9 cellular contexts compared by ENCODE assay signal in the genomic region with DNA sequence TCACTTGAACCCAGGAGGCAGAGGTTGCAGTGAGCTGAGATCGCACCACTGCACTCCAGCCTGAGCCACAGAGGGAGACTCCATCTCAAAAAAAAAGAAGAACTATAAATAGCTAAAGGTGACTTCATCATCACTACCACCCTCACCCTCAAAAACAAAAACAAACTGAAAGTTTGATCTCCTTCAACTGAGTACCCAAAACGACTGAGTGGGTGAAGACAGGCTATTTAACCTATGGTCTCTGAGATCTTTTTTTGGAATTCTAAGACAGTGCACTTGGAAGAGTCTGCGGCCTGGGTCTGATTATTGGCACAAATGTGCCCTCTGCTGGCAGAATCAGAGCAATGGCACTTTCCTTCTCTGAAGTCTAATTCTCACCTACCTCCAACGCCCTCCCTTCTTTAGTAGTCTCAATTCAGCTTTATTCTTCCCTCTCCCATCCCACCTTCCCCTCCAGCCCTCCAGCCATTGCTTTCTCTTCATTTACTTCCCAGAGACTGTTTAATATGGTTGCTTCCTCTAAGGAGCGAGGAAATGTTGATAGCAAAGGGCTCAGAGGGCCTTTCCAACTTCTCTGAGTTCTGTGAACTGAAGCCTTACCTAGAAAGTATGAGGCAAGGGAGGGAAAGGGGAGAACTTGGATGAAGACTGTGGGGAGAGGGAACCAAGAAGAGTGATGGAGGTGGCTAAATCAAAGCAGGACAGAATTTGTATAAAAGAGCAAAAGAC. TPM values are rescaled to one million over a fixed set of nuclear protein-coding genes. Genes with fewer than 3 reads are reported as not detected.
DNase-seq lines count a peak whose midpoint lies in the region; ATAC-seq and TF ChIP-seq lines count a peak whose summit lies in the region.
"Had no signal": no experiment of that assay in that cellular context is flagged by ENCODE, and none has a peak within 500 bp of the region (broad histone marks: within the 10 kb centered on the region; RNA-seq: fewer than 3 reads in every experiment).

No MANE protein-coding gene starts in this region.

- BruUV-seq in HCT116 (replicated peaks; lab: Mats Ljungman, UMichigan): no TSS peak

- no peak overlapping the region for H3K9ac ChIP-seq in HCT116 (ENCODE audit: low read length)

- peak; percentile 99 for TF ChIP-seq RAD21 in HCT116 (IDR thresholded peaks at IDR 0.05; ENCODE audit: low read depth)

- H2AFZ ChIP-seq in HCT116 (ENCODE audit: low read depth, low read length, poor library complexity, severe bottlenecking): no peak overlapping the region

- no peaks in the 10 kb centered on the region for H3K9me2 ChIP-seq in HCT116 (ENCODE audit: insufficient read depth)

- H3K9me3 ChIP-seq in HCT116 (ENCODE audit: control insufficient read depth in 1 of 2, insufficient read depth in 1 of 2, low read depth in 1 of 2, low read length in 2 of 2): no peaks in the 10 kb centered on the region
- no peaks in the 10 kb centered on the region for H3K9me3 ChIP-seq in stomach

- intact Hi-C loops in HCT116 (cut with micrococcal nuclease): loop anchor here (1.0 to 5.0 kb wide), 3 partner anchors 115 to 397 kb away; a partner anchor contains a TSS
- intact Hi-C loops in stomach (cut with DNase I; ENCODE audit: low total_unique reads): loop anchor here (2.0 kb wide), 1 partner anchor 113 kb away; no protein-coding TSS in a partner anchor

- 12 to 23% (median 17%) methylated on average over 5 of the region's 5 CpGs for WGBS in stomach, 5 donors

- H3K79me2 ChIP-seq in HCT116 (ENCODE audit: insufficient read depth, low read length): no peaks in the 10 kb centered on the region

- RAD21 ChIA-PET in HCT116 (lab: Charles Lee; ENCODE audit: low non-redundant PET in 1 of 2, low total read pairs in 2 of 2, uncharacterized antibody in 2 of 2, unreplicated experiment in 2 of 2): interaction anchor here (0.6 to 1.3 kb wide), 5 partner anchors 18 to 253 kb away, joined by 3 to 9 read pairs (median 3); no protein-coding TSS in a partner anchor

- H3K27me3 ChIP-seq in HCT116 (ENCODE audit: insufficient read depth, low read length): no peaks in the 10 kb centered on the region
- no peaks in the 10 kb centered on the region for H3K27me3 ChIP-seq in stomach

- H3K4me1 ChIP-seq in HCT116 (ENCODE audit: control insufficient read depth in 1 of 2, insufficient read depth in 2 of 2, low read length in 2 of 2) (peaks cover 0 to 9% of the 10 kb centered on the region in 2 experiments; a peak in 3 of 4 replicates), stomach (peaks cover 7 to 41% (median 26%) of the 10 kb centered on the region in 4 donors)

- H3K4me3 ChIP-seq in HCT116 (replicated peaks in 1 of 2; ENCODE audit: low read depth in 1 of 2, low read length in 2 of 2) (no peak overlapping the region), stomach (no peak overlapping the region)

- CTCF ChIA-PET in HCT116 (lab: Charles Lee): interaction anchor here (1.1 to 4.1 kb wide), 4 partner anchors 18 to 380 kb away, joined by 5 to 36 read pairs (median 6); no protein-coding TSS in a partner anchor

- no peak overlapping the region for H3K27ac ChIP-seq in HCT116 (ENCODE audit: low read depth, low read length)
- no peak overlapping the region for H3K27ac ChIP-seq in stomach

- H4K20me1 ChIP-seq in HCT116 (ENCODE audit: insufficient read depth): no peaks in the 10 kb centered on the region

- H3K4me2 ChIP-seq in HCT116 (ENCODE audit: low read length): no peak overlapping the region

- TF ChIP-seq POLR2A in HCT116 (IDR thresholded peaks at IDR 0.05; ENCODE audit: borderline replicate concordance, extremely low read depth, insufficient read depth, insufficient read length): no peak
- no peak for TF ChIP-seq POLR2A in stomach (IDR thresholded peaks at IDR 0.05)

- POLR2A ChIA-PET in HCT116 (lab: Charles Lee): interaction anchor here (0.7 to 1.6 kb wide), 2 partner anchors 19 to 397 kb away, joined by 3 to 4 read pairs; a partner anchor contains a TSS

- H3K36me3 ChIP-seq in HCT116 (ENCODE audit: control insufficient read depth in 1 of 2, insufficient read depth in 2 of 2, low read length in 2 of 2) (no peaks in the 10 kb centered on the region), stomach (no peaks in the 10 kb centered on the region)

- TF ChIP-seq CTCF in HCT116 (IDR thresholded peaks at IDR 0.05 in 2 of 3, conservative IDR thresholded peaks at IDR 0.05 in 1 of 3; ENCODE audit: borderline replicate concordance in 1 of 3, insufficient read depth in 1 of 3, low read depth in 2 of 3, low read length in 2 of 3) (peak; percentile 75 to 93 (median 87)), stomach (IDR thresholded peaks at IDR 0.05) (peak in 5 of 7 experiments; percentile 72 to 96 (median 86))

- DNase-seq in COLO829 (ENCODE audit: low spot score): peak; percentile 61
- peak; percentile 58 for DNase-seq in HCT116 (ENCODE audit: low read depth, low spot score)
- peak; percentile 14 for DNase-seq in NCI-H510A (lab: John Stamatoyannopoulos, UW)
- DNase-seq in activated CD4-positive, alpha-beta T cell treated with anti-CD3 and anti-CD28 coated beads, Interleukin-2, amount 50 U/mL, for 4 hours: peak; percentile 25 to 27
- DNase-seq in effector CD4-positive, alpha-beta T cell: peak; percentile 46
- DNase-seq in medulla oblongata (ENCODE audit: extremely low spot score): peak; percentile 84
- DNase-seq in stomach: peak; percentile 68

- TF ChIP-seq EP300 in stomach (IDR thresholded peaks at IDR 0.05): no peak

- peak; percentile 93 for ATAC-seq in HCT116
- ATAC-seq in GM18498 (IDR thresholded peaks at IDR 0.05; ENCODE audit: unreplicated experiment): no peak

TF ChIP-seq in HCT116, 20 proteins besides CTCF, POLR2A, EP300 and RAD21:
- TF ChIP-seq CEBPB (IDR thresholded peaks at IDR 0.05; ENCODE audit: low read depth): no peak
- no peak for TF ChIP-seq ZNF274 (IDR thresholded peaks at IDR 0.05; ENCODE audit: low read depth, low read length)
- TF ChIP-seq EZH2phosphoT487 (IDR thresholded peaks at IDR 0.05; ENCODE audit: borderline replicate concordance): no peak
- no peak for TF ChIP-seq SP1 (IDR thresholded peaks at IDR 0.05; ENCODE audit: low read depth)
- no peak for TF ChIP-seq ZFX (IDR thresholded peaks at IDR 0.05)
- TF ChIP-seq JUND (IDR thresholded peaks at IDR 0.05): no peak
- TF ChIP-seq SRF (IDR thresholded peaks at IDR 0.05; ENCODE audit: low read depth): no peak
- TF ChIP-seq, protein P1, sequence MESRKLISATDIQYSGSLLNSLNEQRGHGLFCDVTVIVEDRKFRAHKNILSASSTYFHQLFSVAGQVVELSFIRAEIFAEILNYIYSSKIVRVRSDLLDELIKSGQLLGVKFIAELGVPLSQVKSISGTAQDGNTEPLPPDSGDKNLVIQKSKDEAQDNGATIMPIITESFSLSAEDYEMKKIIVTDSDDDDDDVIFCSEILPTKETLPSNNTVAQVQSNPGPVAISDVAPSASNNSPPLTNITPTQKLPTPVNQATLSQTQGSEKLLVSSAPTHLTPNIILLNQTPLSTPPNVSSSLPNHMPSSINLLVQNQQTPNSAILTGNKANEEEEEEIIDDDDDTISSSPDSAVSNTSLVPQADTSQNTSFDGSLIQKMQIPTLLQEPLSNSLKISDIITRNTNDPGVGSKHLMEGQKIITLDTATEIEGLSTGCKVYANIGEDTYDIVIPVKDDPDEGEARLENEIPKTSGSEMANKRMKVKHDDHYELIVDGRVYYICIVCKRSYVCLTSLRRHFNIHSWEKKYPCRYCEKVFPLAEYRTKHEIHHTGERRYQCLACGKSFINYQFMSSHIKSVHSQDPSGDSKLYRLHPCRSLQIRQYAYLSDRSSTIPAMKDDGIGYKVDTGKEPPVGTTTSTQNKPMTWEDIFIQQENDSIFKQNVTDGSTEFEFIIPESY (IDR thresholded peaks at IDR 0.05; ENCODE audit: extremely low read depth, insufficient replicate concordance, low read length): no peak
- TF ChIP-seq, protein P2, sequence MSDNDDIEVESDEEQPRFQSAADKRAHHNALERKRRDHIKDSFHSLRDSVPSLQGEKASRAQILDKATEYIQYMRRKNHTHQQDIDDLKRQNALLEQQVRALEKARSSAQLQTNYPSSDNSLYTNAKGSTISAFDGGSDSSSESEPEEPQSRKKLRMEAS (IDR thresholded peaks at IDR 0.05): no peak
- TF ChIP-seq CBX3 (IDR thresholded peaks at IDR 0.05; ENCODE audit: low read depth): no peak
- TF ChIP-seq SIN3A (IDR thresholded peaks at IDR 0.05; ENCODE audit: low read depth): no peak

RNA-seq across cellular contexts. Expression of a gene that starts 2.9 kb away (rescaled TPM):
- total RNA-seq in HCT116 (2021; ENCODE audit: unreplicated experiment) (not detected), stomach (1 to 10 TPM in 1 of 5 donors, not detected in 4; 1.3 TPM)
- polyA plus RNA-seq in HCT116 (2012): not detected in 2 replicates
- 1 to 10 TPM in 1 of 3 donors, under 1 TPM in 2; 0.18 to 1.2 (median 0.19) TPM for polyA plus RNA-seq in stomach
- total RNA-seq: T-helper 2 cell treated with Interferon-gamma antibody and Interleukin-4, amounts not matched to agents 100 ng/mL and 5 ng/mL, for 36 hours had no signal

RNA-seq across cellular contexts. Expression of a gene that starts 11.7 kb away (rescaled TPM):
- total RNA-seq in HCT116 (2021; ENCODE audit: unreplicated experiment) (0.10 TPM), stomach (not detected)
- polyA plus RNA-seq in HCT116 (2012): 0.12 and 0.20 TPM in 2 replicates
- under 1 TPM in 2 of 3 donors, not detected in 1; 0.03 to 0.12 TPM for polyA plus RNA-seq in stomach

RNA-seq across cellular contexts. Expression of a gene that starts 53.0 kb away (rescaled TPM):
- total RNA-seq in HCT116 (2021; ENCODE audit: unreplicated experiment): 28.0 TPM
- 10.0 and 14.1 TPM in 2 replicates for polyA plus RNA-seq in HCT116 (2012)
- total RNA-seq in stomach: 100 to 1,000 TPM in 4 of 5 donors, 10 to 100 TPM in 1; 33.0 to 369 (median 112) TPM
- 10 to 100 TPM in 2 of 3 donors, 1 to 10 TPM in 1; 7.3 to 17.3 (median 11.1) TPM for polyA plus RNA-seq in stomach

RNA-seq across cellular contexts. Expression of a gene that starts 53.7 kb away (rescaled TPM):
- total RNA-seq in HCT116 (2021; ENCODE audit: unreplicated experiment) (7.5 TPM), stomach (10 to 100 TPM in 1 of 5 donors, 1 to 10 TPM in 4; 4.1 to 20.1 (median 8.7) TPM)
- polyA plus RNA-seq in HCT116 (2012): 4.4 and 4.5 TPM in 2 replicates
- 1 to 10 TPM; 1.8 to 4.7 (median 2.0) TPM for polyA plus RNA-seq in stomach

Comparison
In these comparisons a context has a peak if more than half of its experiments do, and no peak if none do; other contexts are left out.
1. DNase-seq: peak in every context shown above with its lines; median percentile 84 in medulla oblongata; 68 in stomach; 61 in COLO829; 58 in HCT116; 46 in effector CD4-positive, alpha-beta T cell; 26 in activated CD4-positive, alpha-beta T cell treated with anti-CD3 and anti-CD28 coated beads, Interleukin-2, amount 50 U/mL, for 4 hours; 14 in NCI-H510A.